ENCODE assay signal across 6 cellular contexts in genomic region chr16:30533748-30534367, GRCh38. TPM values are rescaled to one million over a fixed set of nuclear protein-coding genes. Genes with fewer than 3 reads are reported as not detected.
DNase-seq lines count a peak whose midpoint lies in the region; ATAC-seq and TF ChIP-seq lines count a peak whose summit lies in the region.

No MANE protein-coding gene starts in this region.

- POLR2A ChIA-PET in HEK293 (lab: Yijun Ruan, JAX), result interaction anchor here (0.7 to 3.7 kb wide), 7 partner anchors 19 to 163 kb away, joined by 3 to 69 read pairs (median 7); partner anchors contain the start of genes DCTPP1, TBC1D10B, ZNF688 and ZNF764

- peaks cover 6 to 30% of the 10 kb centered on the region in 2 experiments; a peak in 2 of 3 replicates for H3K36me3 ChIP-seq in HEK293 (ENCODE audit: control insufficient read depth in 2 of 2, insufficient read depth in 1 of 2, low read length in 2 of 2)
- peaks cover 0 to 10% of the 10 kb centered on the region in 2 donors for H3K36me3 ChIP-seq in lung (ENCODE audit: control insufficient read depth in 2 of 2, insufficient read depth in 2 of 2, low read length in 2 of 2)

- H3K9me3 ChIP-seq in HEK293 (ENCODE audit: control insufficient read depth, insufficient read depth, low read depth, low read length) (no peaks in the 10 kb centered on the region), lung (ENCODE audit: control insufficient read depth in 2 of 2, insufficient read depth in 1 of 2, low read length in 1 of 2) (no peaks in the 10 kb centered on the region)

- peak overlapping the region; percentile 99 for H3K4me3 Mint-ChIP-seq in activated T-helper 2 cell treated with anti-CD3 and anti-CD28 coated beads, Interferon-gamma antibody, Interleukin-2, Interleukin-4, amounts not matched to agents 10 μg/mL and 5 μg/mL and 100 μg/mL, durations not matched to agents 14 hours and 24 hours and 36 hours (ENCODE audit: low read depth)

- no peaks in the 10 kb centered on the region for H3K27me3 Mint-ChIP-seq in activated T-helper 2 cell treated with anti-CD3 and anti-CD28 coated beads, Interferon-gamma antibody, Interleukin-2, Interleukin-4, amounts not matched to agents 10 μg/mL and 5 μg/mL and 100 μg/mL, durations not matched to agents 14 hours and 24 hours and 36 hours (ENCODE audit: low read depth)

- no peak for ATAC-seq in lung (ENCODE audit: insufficient read depth, low FRiP score)

- H3K9me3 Mint-ChIP-seq in activated T-helper 2 cell treated with anti-CD3 and anti-CD28 coated beads, Interferon-gamma antibody, Interleukin-2, Interleukin-4, amounts not matched to agents 10 μg/mL and 5 μg/mL and 100 μg/mL, durations not matched to agents 14 hours and 24 hours and 36 hours, result no peaks in the 10 kb centered on the region

- intact Hi-C loops in activated T-helper 2 cell treated with anti-CD3 and anti-CD28 coated beads, Interferon-gamma antibody, Interleukin-2, Interleukin-4, amounts not matched to agents 10 μg/mL and 5 μg/mL and 100 μg/mL, durations not matched to agents 14 hours and 24 hours and 36 hours (cut with micrococcal nuclease), result loop anchor here (2.0 kb wide), 1 partner anchor 65 kb away; no protein-coding TSS in a partner anchor

- peaks cover 42% of the 10 kb centered on the region for H3K36me3 Mint-ChIP-seq in activated T-helper 2 cell treated with anti-CD3 and anti-CD28 coated beads, Interferon-gamma antibody, Interleukin-2, Interleukin-4, amounts not matched to agents 10 μg/mL and 5 μg/mL and 100 μg/mL, durations not matched to agents 14 hours and 24 hours and 36 hours (ENCODE audit: low read depth)

- H3K27me3 ChIP-seq in lung (ENCODE audit: control insufficient read depth, insufficient read depth), result no peaks in the 10 kb centered on the region

- H3K27ac ChIP-seq in HEK293 (ENCODE audit: extremely low read depth, low read depth, low read length), result peak overlapping the region; percentile 91
- H3K27ac ChIP-seq in lung (ENCODE audit: low read depth in 1 of 2, low read length in 1 of 2), result peak overlapping the region; percentile 85 to 98

- WGBS in lung, 2 donors, result 16 to 20% methylated on average over 29 of the region's 29 CpGs

- H3K4me1 ChIP-seq in HEK293 (ENCODE audit: control insufficient read depth, insufficient read depth, low read length) (peaks cover 2% of the 10 kb centered on the region; the same call in 1 of the 2 replicates), lung (ENCODE audit: control insufficient read depth in 2 of 2, insufficient read depth in 2 of 2, low read length in 2 of 2) (peaks cover 0 to 14% of the 10 kb centered on the region in 2 donors)

- H3K4me3 ChIP-seq in HEK293 (ENCODE audit: low read depth, low read length) (peak overlapping the region; percentile 59), lung (peak overlapping the region; percentile 88)

- H3K4me1 Mint-ChIP-seq in activated T-helper 2 cell treated with anti-CD3 and anti-CD28 coated beads, Interferon-gamma antibody, Interleukin-2, Interleukin-4, amounts not matched to agents 10 μg/mL and 5 μg/mL and 100 μg/mL, durations not matched to agents 14 hours and 24 hours and 36 hours (ENCODE audit: low read depth), result peaks cover 27% of the 10 kb centered on the region

- H3K27ac Mint-ChIP-seq in activated T-helper 2 cell treated with anti-CD3 and anti-CD28 coated beads, Interferon-gamma antibody, Interleukin-2, Interleukin-4, amounts not matched to agents 10 μg/mL and 5 μg/mL and 100 μg/mL, durations not matched to agents 14 hours and 24 hours and 36 hours, result peak overlapping the region; percentile 92

- no peak for TF ChIP-seq CTCF in HEK293 (tag by site-specific recombination; IDR thresholded peaks at IDR 0.05)
- no peak for TF ChIP-seq CTCF in lung (IDR thresholded peaks at IDR 0.05; ENCODE audit: control extremely low read depth, extremely low read depth)

- DNase-seq in AG20443 (ENCODE audit: low spot score) (peak; percentile 22), lung (ENCODE audit: low spot score) (no peak), NCI-H510A (lab: John Stamatoyannopoulos, UW) (no peak), glomerular visceral epithelial cell (ENCODE audit: extremely low spot score) (no peak)
- DNase-seq in activated T-helper 2 cell treated with anti-CD3 and anti-CD28 coated beads, Interferon-gamma antibody, Interleukin-2, Interleukin-4, amounts not matched to agents 10 μg/mL and 5 μg/mL and 100 μg/mL, durations not matched to agents 14 hours and 24 hours and 36 hours (ENCODE audit: low spot score), result no peak

- CTCF ChIA-PET in HEK293 (lab: Yijun Ruan, JAX), result interaction anchor here (0.6 to 2.9 kb wide), 6 partner anchors 8 to 422 kb away, joined by 3 to 11 read pairs (median 5); no protein-coding TSS in a partner anchor

TF ChIP-seq in HEK293, 187 proteins besides CTCF, POLR2A, EP300 and RAD21 (continues in another document):
- no peak for TF ChIP-seq ZNF561 (tag by site-specific recombination; IDR thresholded peaks at IDR 0.05; ENCODE audit: borderline replicate concordance)
- no peak for TF ChIP-seq WT1 (tag by site-specific recombination; IDR thresholded peaks at IDR 0.05)
- no peak for TF ChIP-seq ZBTB44 (tag by site-specific recombination; IDR thresholded peaks at IDR 0.05)
- no peak for TF ChIP-seq ZNF670 (tag by site-specific recombination; IDR thresholded peaks at IDR 0.05; ENCODE audit: low read depth)
- no peak for TF ChIP-seq ZNF596 (tag by site-specific recombination; IDR thresholded peaks at IDR 0.05)
- peak; percentile 91; the same call in 1 of the 2 replicates for TF ChIP-seq ZBTB6 (tag by site-specific recombination; IDR thresholded peaks at IDR 0.05)
- no peak for TF ChIP-seq ZNF555 (tag by site-specific recombination; conservative IDR thresholded peaks at IDR 0.05)
- no peak for TF ChIP-seq ZFP69B (tag by site-specific recombination; IDR thresholded peaks at IDR 0.05)

RNA-seq across cellular contexts. Expression of gene ZNF747, which starts 0.8 kb away (rescaled TPM):
- total RNA-seq in activated T-helper 2 cell treated with anti-CD3 and anti-CD28 coated beads, Interferon-gamma antibody, Interleukin-2, Interleukin-4, amounts not matched to agents 10 μg/mL and 5 μg/mL and 100 μg/mL, durations not matched to agents 14 hours and 24 hours and 36 hours, result 11.8 and 11.9 TPM in 2 replicates
- 10 to 100 TPM; 11.2 to 11.7 TPM for total RNA-seq in lung
- polyA plus RNA-seq in lung, result 1 to 10 TPM; 7.1 to 7.2 TPM

RNA-seq across cellular contexts. Expression of gene ZNF768, which starts 7.5 kb away (rescaled TPM):
- 16.9 and 17.1 TPM in 2 replicates for total RNA-seq in activated T-helper 2 cell treated with anti-CD3 and anti-CD28 coated beads, Interferon-gamma antibody, Interleukin-2, Interleukin-4, amounts not matched to agents 10 μg/mL and 5 μg/mL and 100 μg/mL, durations not matched to agents 14 hours and 24 hours and 36 hours
- 10 to 100 TPM; 17.9 to 33.9 TPM for total RNA-seq in lung
- polyA plus RNA-seq in lung, result 10 to 100 TPM; 20.0 to 45.1 TPM

RNA-seq across cellular contexts. Expression of gene ZNF764, which starts 24.3 kb away (rescaled TPM):
- total RNA-seq in activated T-helper 2 cell treated with anti-CD3 and anti-CD28 coated beads, Interferon-gamma antibody, Interleukin-2, Interleukin-4, amounts not matched to agents 10 μg/mL and 5 μg/mL and 100 μg/mL, durations not matched to agents 14 hours and 24 hours and 36 hours, result 14.5 and 14.6 TPM in 2 replicates
- 10 to 100 TPM; 10.4 to 12.6 TPM for total RNA-seq in lung
- 1 to 10 TPM; 4.9 to 6.1 TPM for polyA plus RNA-seq in lung

RNA-seq across cellular contexts. Expression of gene ZNF688, which starts 37.7 kb away (rescaled TPM):
- 8.7 and 9.2 TPM in 2 replicates for total RNA-seq in activated T-helper 2 cell treated with anti-CD3 and anti-CD28 coated beads, Interferon-gamma antibody, Interleukin-2, Interleukin-4, amounts not matched to agents 10 μg/mL and 5 μg/mL and 100 μg/mL, durations not matched to agents 14 hours and 24 hours and 36 hours
- 10 to 100 TPM in 1 of 2 donors, 1 to 10 TPM in 1; 8.6 to 22.6 TPM for total RNA-seq in lung
- 10 to 100 TPM; 10.5 to 23.3 TPM for polyA plus RNA-seq in lung

RNA-seq across cellular contexts. Expression of gene ZNF785, which starts 51.6 kb away (rescaled TPM):
- 18.9 and 22.2 TPM in 2 replicates for total RNA-seq in activated T-helper 2 cell treated with anti-CD3 and anti-CD28 coated beads, Interferon-gamma antibody, Interleukin-2, Interleukin-4, amounts not matched to agents 10 μg/mL and 5 μg/mL and 100 μg/mL, durations not matched to agents 14 hours and 24 hours and 36 hours
- 10 to 100 TPM; 13.9 to 15.5 TPM for total RNA-seq in lung
- 1 to 10 TPM; 4.0 to 5.5 TPM for polyA plus RNA-seq in lung
